8 cellular contexts compared by ENCODE assay signal in the genomic region with DNA sequence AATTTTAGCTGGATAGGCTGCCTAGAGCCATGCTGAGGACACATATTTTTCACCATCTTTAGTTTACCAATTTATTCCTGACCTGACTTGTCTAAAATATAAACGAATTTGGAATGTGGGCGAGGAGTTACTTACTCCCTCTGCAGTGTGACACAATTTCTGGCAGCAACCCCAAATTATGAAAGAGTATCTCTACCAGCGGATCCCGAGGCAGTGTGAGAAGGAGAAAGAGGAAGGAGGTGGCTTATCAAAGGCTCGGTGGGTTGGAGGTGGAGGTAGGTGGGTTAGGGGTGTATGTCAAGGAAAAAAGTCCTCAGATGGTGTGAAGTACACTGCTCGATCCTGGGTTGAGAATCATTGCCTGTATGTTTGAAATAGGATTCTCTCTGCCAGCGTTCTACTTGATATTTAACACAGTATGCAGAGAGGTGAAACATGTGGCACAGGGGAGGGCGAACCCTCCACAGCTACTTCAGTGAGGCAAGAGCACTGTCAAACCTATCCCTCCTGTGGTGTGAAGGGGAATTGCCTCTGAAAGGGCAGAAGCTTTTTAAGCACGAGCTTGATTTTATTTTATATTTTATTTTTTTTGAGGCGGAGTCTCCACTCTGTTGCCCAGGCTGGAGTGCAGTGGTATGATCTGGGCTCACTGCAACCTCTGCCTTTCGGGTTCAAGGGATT.
DNase-seq lines count a peak whose midpoint lies in the region; ATAC-seq and TF ChIP-seq lines count a peak whose summit lies in the region.

No MANE protein-coding gene starts in this region.

- H3K79me2 ChIP-seq in ACC112 (ENCODE audit: control insufficient read depth, insufficient read depth, low read length, unreplicated experiment) (no peaks in the 10 kb centered on the region), PC-9 (ENCODE audit: low read depth) (no peaks in the 10 kb centered on the region)

- WGBS in right lobe of liver (ENCODE audit: insufficient coverage, low coverage, low lambda C conversion rate, missing lambda C conversion rate), result 46% methylated on average over 11 of the region's 11 CpGs
- WGBS in sigmoid colon, 2 donors, result 54 to 65% methylated on average over 11 of the region's 11 CpGs
- 41% methylated on average over 11 of the region's 11 CpGs for WGBS in lower leg skin, 2 donors

- H3K9me3 ChIP-seq in PC-9 (ENCODE audit: insufficient read depth, low read depth) (no peaks in the 10 kb centered on the region), right lobe of liver (no peaks in the 10 kb centered on the region), sigmoid colon (no peaks in the 10 kb centered on the region)

- TF ChIP-seq CTCF in PC-9 (conservative IDR thresholded peaks at IDR 0.05) (peak; percentile 52), brain microvascular endothelial cell (IDR thresholded peaks at IDR 0.05; ENCODE audit: low read depth, low read length, missing control alignments) (peak; percentile 49), right lobe of liver (IDR thresholded peaks at IDR 0.05) (peak in 3 of 4 donors; percentile 20 to 32 (median 26)), sigmoid colon (IDR thresholded peaks at IDR 0.05) (peak in 1 of 4 experiments; percentile 20), lower leg skin (IDR thresholded peaks at IDR 0.05) (no peak)

- no peak for TF ChIP-seq POLR2A in right lobe of liver (IDR thresholded peaks at IDR 0.05)
- no peak for TF ChIP-seq POLR2A in sigmoid colon (IDR thresholded peaks at IDR 0.05)
- no peak for TF ChIP-seq POLR2A in lower leg skin (IDR thresholded peaks at IDR 0.05)

- intact Hi-C loops in PC-9 (cut with micrococcal nuclease; ENCODE audit: unreplicated experiment) (no loop called here), right lobe of liver (cut with DNase I) (no loop called here), sigmoid colon (cut with DNase I) (no loop called here), lower leg skin (cut with DNase I; ENCODE audit: low total_unique reads) (no loop called here)

- CTCF ChIA-PET in PC-9 (lab: Charles Lee), result interaction anchor here (0.9 kb wide), 1 partner anchor 26 kb away, joined by 3 read pairs; no protein-coding TSS in a partner anchor

- H3K9me2 ChIP-seq in PC-9 (ENCODE audit: insufficient read depth), result no peaks in the 10 kb centered on the region

- DNase-seq in PC-9, result peak in 1 of 2 experiments; percentile 7
- DNase-seq in brain microvascular endothelial cell, result peak; percentile 6
- DNase-seq in right lobe of liver, result peak in 1 of 3 donors; percentile 49
- no peak for DNase-seq in sigmoid colon
- no peak for DNase-seq in lower leg skin (ENCODE audit: low spot score in 2 of 2)

- ATAC-seq in GM18517 (IDR thresholded peaks at IDR 0.05; ENCODE audit: unreplicated experiment) (peak; percentile 72), HG03159 (IDR thresholded peaks at IDR 0.05; ENCODE audit: unreplicated experiment) (peak; percentile 67), right lobe of liver (peak; percentile 67 to 88 (median 78))

- in situ Hi-C loops in brain microvascular endothelial cell (cut with HindIII; ENCODE audit: low pct_ligation_motif_present, low sequenced_read_pairs), result no loop called here

- H3F3A ChIP-seq in PC-9 (ENCODE audit: insufficient read depth, low read depth), result no peaks in the 10 kb centered on the region

- no peak overlapping the region for H3K27ac ChIP-seq in ACC112 (ENCODE audit: low read depth, low read length)
- no peak overlapping the region for H3K27ac ChIP-seq in PC-9
- H3K27ac ChIP-seq in brain microvascular endothelial cell, result no peak overlapping the region
- H3K27ac ChIP-seq in right lobe of liver, result no peak overlapping the region
- H3K27ac ChIP-seq in sigmoid colon, result no peak overlapping the region

- peak overlapping the region; percentile 45 for H2AFZ ChIP-seq in ACC112 (ENCODE audit: low read length, unreplicated experiment)
- no peak overlapping the region for H2AFZ ChIP-seq in PC-9

- H3K4me2 ChIP-seq in PC-9, result no peak overlapping the region

- no peaks in the 10 kb centered on the region for H4K20me1 ChIP-seq in PC-9 (ENCODE audit: insufficient read depth)

- POLR2A ChIA-PET in PC-9 (lab: Charles Lee; ENCODE audit: unreplicated experiment), result no interaction called here

- TF ChIP-seq EP300 in sigmoid colon (IDR thresholded peaks at IDR 0.05), result no peak

- no peaks in the 10 kb centered on the region for H3K36me3 ChIP-seq in ACC112 (ENCODE audit: insufficient read depth, low read length)
- H3K36me3 ChIP-seq in PC-9 (ENCODE audit: low read depth), result no peaks in the 10 kb centered on the region
- H3K36me3 ChIP-seq in brain microvascular endothelial cell (replicated peaks), result no peaks in the 10 kb centered on the region
- no peaks in the 10 kb centered on the region for H3K36me3 ChIP-seq in right lobe of liver
- H3K36me3 ChIP-seq in sigmoid colon, result no peaks in the 10 kb centered on the region

- no TSS peak for BruUV-seq in PC-9 (replicated peaks; lab: Mats Ljungman, UMichigan)

- no peaks in the 10 kb centered on the region for H3K4me1 ChIP-seq in ACC112 (ENCODE audit: control insufficient read depth, insufficient read depth, low read length, unreplicated experiment)
- H3K4me1 ChIP-seq in PC-9 (replicated peaks; ENCODE audit: insufficient read depth), result no peaks in the 10 kb centered on the region
- no peaks in the 10 kb centered on the region for H3K4me1 ChIP-seq in right lobe of liver
- H3K4me1 ChIP-seq in sigmoid colon, result no peaks in the 10 kb centered on the region

- H3K27me3 ChIP-seq in ACC112 (ENCODE audit: insufficient read depth, low read length) (no peaks in the 10 kb centered on the region), PC-9 (ENCODE audit: insufficient read depth, low read depth) (0 out of 2 replicates have a peak, but pooled peaks cover 4% of the 10 kb centered on the region), brain microvascular endothelial cell (replicated peaks) (no peaks in the 10 kb centered on the region), right lobe of liver (no peaks in the 10 kb centered on the region), sigmoid colon (no peaks in the 10 kb centered on the region)

- no peak overlapping the region for H3K4me3 ChIP-seq in ACC112 (ENCODE audit: low read depth, low read length)
- no peak overlapping the region for H3K4me3 ChIP-seq in PC-9
- H3K4me3 ChIP-seq in brain microvascular endothelial cell (ENCODE audit: low read depth, low read length), result no peak overlapping the region
- no peak overlapping the region for H3K4me3 ChIP-seq in right lobe of liver
- H3K4me3 ChIP-seq in sigmoid colon, result no peak overlapping the region
- no peak overlapping the region for H3K4me3 ChIP-seq in lower leg skin (ENCODE audit: low read depth, poor library complexity, severe bottlenecking)

Comparison
In these comparisons a context has a peak if more than half of its experiments do, and no peak if none do; other contexts are left out.
1. CTCF ChIP-seq: peak in PC-9 (single experiment), brain microvascular endothelial cell (single experiment) and right lobe of liver (3 of 4); none in lower leg skin (0 of 3).
2. Peak in every context shown above with its lines, with median percentiles within 50 percentile points of each other: ATAC-seq.